In genomic region chr10:33559105-33559504, GRCh38 we compare ENCODE assay signal across 15 cellular contexts.
A peak's percentile ranks its signal among the peaks of the same experiment; 100 is the strongest.
DNase-seq lines count a peak whose midpoint lies in the region; ATAC-seq and TF ChIP-seq lines count a peak whose summit lies in the region.
"Had no signal": no experiment of that assay in that cellular context is flagged by ENCODE, and none has a peak within 500 bp of the region (broad histone marks: within the 10 kb centered on the region; RNA-seq: fewer than 3 reads in every experiment).

No MANE protein-coding gene starts in this region.

- H3K27me3 Mint-ChIP-seq in CD14-positive monocyte (ENCODE audit: low read depth in 3 of 3): peaks cover 15 to 31% (median 15%) of the 10 kb centered on the region in 3 donors

- H3K36me3 Mint-ChIP-seq in CD14-positive monocyte: no peaks in the 10 kb centered on the region

- intact Hi-C loops in left cardiac atrium (cut with DNase I): no loop called here
- intact Hi-C loops in Right ventricle myocardium inferior (cut with DNase I): no loop called here
- intact Hi-C loops in CD14-positive monocyte (cut with micrococcal nuclease): no loop called here
- intact Hi-C loops in posterior vena cava (cut with DNase I): no loop called here

- ATAC-seq in left cardiac atrium (peak in 1 of 2 donors; percentile 92), Right ventricle myocardium inferior (no peak)
- ATAC-seq: Panc1 had no signal

- DNase-seq in left cardiac atrium (peak; percentile 30), Right ventricle myocardium inferior (ENCODE audit: missing footprints) (no peak), RPMI7951 (ENCODE audit: low read depth) (peak; percentile 96), fibroblast of pulmonary artery (ENCODE audit: low read depth) (peak; percentile 80), CD14-positive monocyte (ENCODE audit: low spot score) (no peak), NCI-H146 treated with DMSO at 0.1 percent for 48 hours (lab: John Stamatoyannopoulos, UW; ENCODE audit: unreplicated experiment) (no peak), posterior vena cava (ENCODE audit: low spot score) (no peak)
- DNase-seq in stimulated activated CD8-positive, alpha-beta memory T cell treated with anti-CD3 and anti-CD28 coated beads, Interleukin-4, amount 100 ng/mL, for 48 hours: no peak
- DNase-seq: C1 segment of cervical spinal cord; effector CD4-positive, alpha-beta T cell; NCI-H2107; stimulated activated CD4-positive, alpha-beta T cell treated with anti-CD3 and anti-CD28 coated beads, Interleukin-2, amount 100 ng/mL, for 24 hours; substantia nigra had no signal

- H3K4me3 ChIP-seq in fibroblast of pulmonary artery (replicated peaks; ENCODE audit: low read depth, low read length): no peak overlapping the region

- no peak overlapping the region for H3K4me3 Mint-ChIP-seq in CD14-positive monocyte
- H3K4me3 Mint-ChIP-seq: neural crest cell had no signal

- no peaks in the 10 kb centered on the region for H3K4me1 Mint-ChIP-seq in CD14-positive monocyte

- no peak overlapping the region for H3K27ac Mint-ChIP-seq in CD14-positive monocyte

- H3K9me3 Mint-ChIP-seq in CD14-positive monocyte: peaks cover 0 to 6% (median 0%) of the 10 kb centered on the region in 7 donors
- H3K9me3 Mint-ChIP-seq: neural crest cell had no signal

- peak; percentile 19 for TF ChIP-seq CTCF in fibroblast of pulmonary artery (IDR thresholded peaks at IDR 0.05; ENCODE audit: low read length, missing control alignments)
- no peak for TF ChIP-seq CTCF in CD14-positive monocyte (IDR thresholded peaks at IDR 0.05)

Comparison
In these comparisons a context has a peak if more than half of its experiments do, and no peak if none do; other contexts are left out.
1. DNase-seq: peak in left cardiac atrium (single experiment), RPMI7951 (single experiment) and fibroblast of pulmonary artery (single experiment); none in Right ventricle myocardium inferior (single experiment), CD14-positive monocyte (single experiment), stimulated activated CD8-positive, alpha-beta memory T cell treated with anti-CD3 and anti-CD28 coated beads, Interleukin-4, amount 100 ng/mL, for 48 hours (single experiment), NCI-H146 treated with DMSO at 0.1 percent for 48 hours (single experiment) and posterior vena cava (single experiment).